In genomic region chr7:2515424-2516193, GRCh38 we compare ENCODE assay signal across 27 cellular contexts. TPM values are rescaled to one million over a fixed set of nuclear protein-coding genes. Genes with fewer than 3 reads are reported as not detected.
DNase-seq lines count a peak whose midpoint lies in the region; TF ChIP-seq lines count a peak whose summit lies in the region.
"Had no signal": no experiment of that assay in that cellular context is flagged by ENCODE, and none has a peak within 500 bp of the region (broad histone marks: within the 10 kb centered on the region; RNA-seq: fewer than 3 reads in every experiment).

No MANE protein-coding gene starts in this region.

- no peak overlapping the region for H3K27ac ChIP-seq in endodermal cell (ENCODE audit: low read depth, low read length)
- H3K27ac ChIP-seq in osteoblast (ENCODE audit: low read depth, low read length): peak overlapping the region; percentile 88
- H3K27ac ChIP-seq in ovary: no peak overlapping the region
- H3K27ac ChIP-seq in hepatocyte: no peak overlapping the region
- H3K27ac ChIP-seq: SK-N-MC, thoracic aorta had no signal

- no peak for TF ChIP-seq CTCF in AG10803 (conservative IDR thresholded peaks at IDR 0.05; ENCODE audit: low read length)
- no peak for TF ChIP-seq CTCF in endodermal cell (conservative IDR thresholded peaks at IDR 0.05)
- no peak for TF ChIP-seq CTCF in osteoblast (IDR thresholded peaks at IDR 0.05; ENCODE audit: extremely low read depth, low read depth, low read length)
- no peak for TF ChIP-seq CTCF in ovary (IDR thresholded peaks at IDR 0.05)
- TF ChIP-seq CTCF in hepatocyte (IDR thresholded peaks at IDR 0.05; ENCODE audit: poor library complexity): no peak

- no peak overlapping the region for H3K4me3 Mint-ChIP-seq in endodermal cell
- H3K4me3 Mint-ChIP-seq: T-helper 17 cell had no signal

- peaks cover 23% of the 10 kb centered on the region for H3K27me3 ChIP-seq in endodermal cell (ENCODE audit: control insufficient read depth, insufficient read depth, low read length, poor library complexity, severe bottlenecking)
- no peaks in the 10 kb centered on the region for H3K27me3 ChIP-seq in osteoblast (ENCODE audit: insufficient read depth, low read length)
- H3K27me3 ChIP-seq in ovary: no peaks in the 10 kb centered on the region
- H3K27me3 ChIP-seq in hepatocyte: peaks cover 14% of the 10 kb centered on the region
- H3K27me3 ChIP-seq: vagina had no signal

- no peak overlapping the region for H3K27ac Mint-ChIP-seq in endodermal cell
- H3K27ac Mint-ChIP-seq: T-helper 17 cell had no signal

- H3K79me2 ChIP-seq in osteoblast (ENCODE audit: insufficient read depth, low read length): peaks cover 6% of the 10 kb centered on the region
- H3K79me2 ChIP-seq in hepatocyte: no peaks in the 10 kb centered on the region

- no peak for TF ChIP-seq POLR2A in ovary (IDR thresholded peaks at IDR 0.05)

- TF ChIP-seq EP300 in ovary (IDR thresholded peaks at IDR 0.05): no peak

- H3K36me3 ChIP-seq in endodermal cell (ENCODE audit: control insufficient read depth, insufficient read depth, low read length) (no peaks in the 10 kb centered on the region), osteoblast (ENCODE audit: insufficient read depth, low read length) (no peaks in the 10 kb centered on the region), ovary (no peaks in the 10 kb centered on the region), hepatocyte (replicated peaks; ENCODE audit: insufficient read depth, low read depth) (no peaks in the 10 kb centered on the region)
- H3K36me3 ChIP-seq: thoracic aorta, vagina had no signal

- H3K9ac ChIP-seq in endodermal cell (ENCODE audit: extremely low read depth, low read length, poor library complexity, severe bottlenecking): no peak overlapping the region

- H3K9me3 ChIP-seq in endodermal cell (ENCODE audit: control insufficient read depth, low read length) (no peaks in the 10 kb centered on the region), osteoblast (ENCODE audit: low read depth, low read length) (no peaks in the 10 kb centered on the region), ovary (no peaks in the 10 kb centered on the region), hepatocyte (ENCODE audit: low read depth) (no peaks in the 10 kb centered on the region)
- H3K9me3 ChIP-seq: thoracic aorta, vagina had no signal

- DNase-seq in AG10803 (ENCODE audit: low read depth): peak; percentile 43
- DNase-seq in H4 (ENCODE audit: low spot score): peak; percentile 71
- peak; percentile 52 for DNase-seq in endodermal cell
- no peak for DNase-seq in osteoblast (ENCODE audit: insufficient read length, low spot score, missing footprints)
- no peak for DNase-seq in ovary
- DNase-seq in superior temporal gyrus (ENCODE audit: extremely low spot score): no peak
- DNase-seq in hepatocyte (ENCODE audit: low spot score): no peak
- no peak for DNase-seq in NCI-H2196 (lab: John Stamatoyannopoulos, UW; ENCODE audit: unreplicated experiment)
- DNase-seq: activated effector memory CD4-positive, alpha-beta T cell treated with anti-CD3 and anti-CD28 coated beads, Interleukin-2, amount 50 U/mL, for 16 hours; CD8-positive, alpha-beta memory T cell; cerebellar nuclear complex; GDM1; glutamatergic neuron; HCEC 1CT; NCI-H1436 treated with DMSO at 0.1 percent for 48 hours; NCI-H2107; NCI-H446 treated with DMSO at 0.1 percent for 48 hours; stimulated activated naive CD8-positive, alpha-beta T cell treated with anti-CD3 and anti-CD28 coated beads, Interleukin-15, Interleukin-2, amounts not matched to agents 100 U/mL and 50 U/mL, for 24 hours; T-helper 17 cell had no signal

- H2AFZ ChIP-seq in osteoblast (ENCODE audit: low read length): peak overlapping the region; percentile 10
- H2AFZ ChIP-seq in hepatocyte: no peak overlapping the region

- peaks cover 15% of the 10 kb centered on the region for H3K4me1 ChIP-seq in endodermal cell (ENCODE audit: control insufficient read depth, insufficient read depth, low read length)
- peaks cover 36% of the 10 kb centered on the region for H3K4me1 ChIP-seq in osteoblast (ENCODE audit: insufficient read depth, low read length)
- peaks cover 5% of the 10 kb centered on the region for H3K4me1 ChIP-seq in ovary (ENCODE audit: insufficient read depth)
- peaks cover 40% of the 10 kb centered on the region for H3K4me1 ChIP-seq in hepatocyte (ENCODE audit: insufficient read depth)

- WGBS in endodermal cell (ENCODE audit: insufficient coverage in 1 of 2, insufficient read length in 1 of 2), 2 experiments: 92 to 97% methylated on average over 4 to 15 of the region's 15 CpGs
- WGBS in ovary, 3 donors: 86 to 90% (median 87%) methylated on average over 14 to 15 of the region's 15 CpGs
- WGBS in hepatocyte (ENCODE audit: low lambda C conversion rate, missing lambda C conversion rate): 87% methylated on average over 14 of the region's 15 CpGs

- no peaks in the 10 kb centered on the region for H3K9me2 ChIP-seq in hepatocyte (replicated peaks; ENCODE audit: insufficient read depth)

- peaks cover 43% of the 10 kb centered on the region for H3K4me1 Mint-ChIP-seq in endodermal cell

- no peaks in the 10 kb centered on the region for H3K36me3 Mint-ChIP-seq in endodermal cell (ENCODE audit: low read depth)

- H3K9me3 Mint-ChIP-seq in endodermal cell: no peaks in the 10 kb centered on the region
- H3K9me3 Mint-ChIP-seq: CD8-positive, alpha-beta memory T cell had no signal

- no peak overlapping the region for H3K4me3 ChIP-seq in AG10803 (ENCODE audit: low read length)
- H3K4me3 ChIP-seq in endodermal cell (ENCODE audit: low read length): no peak overlapping the region
- no peak overlapping the region for H3K4me3 ChIP-seq in osteoblast (ENCODE audit: insufficient read depth, low read length)
- H3K4me3 ChIP-seq in ovary: no peak overlapping the region
- H3K4me3 ChIP-seq in hepatocyte: no peak overlapping the region
- H3K4me3 ChIP-seq: SK-N-MC, thoracic aorta, vagina had no signal

- peaks cover 18% of the 10 kb centered on the region for H3K27me3 Mint-ChIP-seq in endodermal cell (ENCODE audit: insufficient read depth)
- H3K27me3 Mint-ChIP-seq: CD8-positive, alpha-beta memory T cell; T-helper 17 cell had no signal

- H4K20me1 ChIP-seq in osteoblast (ENCODE audit: insufficient read depth, low read length): peaks cover 3% of the 10 kb centered on the region
- H4K20me1 ChIP-seq in hepatocyte (ENCODE audit: insufficient read depth, poor library complexity, severe bottlenecking): peaks cover 3% of the 10 kb centered on the region

- H3K4me2 ChIP-seq in osteoblast (ENCODE audit: insufficient read depth, low read length): no peak overlapping the region
- no peak overlapping the region for H3K4me2 ChIP-seq in hepatocyte

- intact Hi-C loops in ovary (cut with DNase I): no loop called here

RNA-seq across cellular contexts. Expression of gene LFNG, which starts 4.0 kb away (rescaled TPM):
- total RNA-seq in H4 (2014; rRNA removed; shearing (Covaris generic)): 11.0 and 14.7 TPM in 2 replicates
- total RNA-seq in endodermal cell: 10 to 100 TPM; 16.0 to 47.2 TPM
- 54.6 TPM for polyA plus RNA-seq in endodermal cell (2013, experiment 1 of 2)
- 43.4 TPM for polyA plus RNA-seq in endodermal cell (2013, experiment 2 of 2)
- total RNA-seq in osteoblast: 16.2 and 21.0 TPM in 2 replicates
- 1 to 10 TPM in 6 of 7 donors, under 1 TPM in 1; 0.86 to 8.2 (median 3.3) TPM for total RNA-seq in ovary
- polyA plus RNA-seq in ovary: 1 to 10 TPM; 2.3 to 4.1 TPM
- 4.5 and 7.5 TPM in 2 replicates for total RNA-seq in hepatocyte
- polyA plus RNA-seq in hepatocyte: 1.2 and 1.6 TPM in 2 replicates

RNA-seq across cellular contexts. Expression of gene GRIFIN, which starts 39.4 kb away (rescaled TPM):
- not detected in 2 replicates for total RNA-seq in H4 (2014; rRNA removed; shearing (Covaris generic))
- total RNA-seq in endodermal cell (not detected), osteoblast (not detected in 2 replicates), ovary (not detected), hepatocyte (not detected in 2 replicates)
- not detected for polyA plus RNA-seq in endodermal cell (2013, experiment 1 of 2)
- not detected for polyA plus RNA-seq in endodermal cell (2013, experiment 2 of 2)
- polyA plus RNA-seq in ovary (not detected), hepatocyte (not detected in 2 replicates)
- total RNA-seq: CD8-positive, alpha-beta memory T cell; lower leg skin; mononuclear cell; posterior vena cava; T-helper 17 cell; thoracic aorta; vagina had no signal
- polyA plus RNA-seq: CD8-positive, alpha-beta memory T cell; keratinocyte; neural cell had no signal

RNA-seq across cellular contexts. Expression of gene BRAT1, which starts 39.7 kb away (rescaled TPM):
- total RNA-seq in H4 (2014; rRNA removed; shearing (Covaris generic)): 31.7 and 41.5 TPM in 2 replicates
- total RNA-seq in endodermal cell (10 to 100 TPM; 42.1 to 42.7 TPM), osteoblast (23.9 and 28.2 TPM in 2 replicates), ovary (10 to 100 TPM; 26.9 to 33.5 (median 30.2) TPM), hepatocyte (15.7 and 19.2 TPM in 2 replicates)
- polyA plus RNA-seq in endodermal cell (2013, experiment 1 of 2): 46.3 TPM
- polyA plus RNA-seq in endodermal cell (2013, experiment 2 of 2): 42.2 TPM
- polyA plus RNA-seq in ovary (10 to 100 TPM in 1 of 2 donors, 1 to 10 TPM in 1; 1.3 to 39.1 TPM), hepatocyte (37.8 and 45.0 TPM in 2 replicates)

RNA-seq across cellular contexts. Expression of gene IQCE, which starts 43.2 kb away (rescaled TPM):
- total RNA-seq in H4 (2014; rRNA removed; shearing (Covaris generic)): 13.5 and 17.2 TPM in 2 replicates
- total RNA-seq in endodermal cell (10 to 100 TPM; 15.4 to 20.8 TPM), osteoblast (15.3 and 18.8 TPM in 2 replicates), ovary (10 to 100 TPM in 6 of 7 donors, 1 to 10 TPM in 1; 7.2 to 19.2 (median 14.1) TPM), hepatocyte (8.2 and 13.3 TPM in 2 replicates)
- 15.7 TPM for polyA plus RNA-seq in endodermal cell (2013, experiment 1 of 2)
- 13.5 TPM for polyA plus RNA-seq in endodermal cell (2013, experiment 2 of 2)
- polyA plus RNA-seq in ovary (1 to 10 TPM; 4.4 to 6.8 TPM), hepatocyte (10.0 and 11.8 TPM in 2 replicates)

Comparison
In these comparisons a context has a peak if more than half of its experiments do, and no peak if none do; other contexts are left out.
1. DNase-seq: peak in AG10803 (single experiment), H4 (single experiment) and endodermal cell (single experiment); none in osteoblast (single experiment), ovary (0 of 5), superior temporal gyrus (single experiment), hepatocyte (single experiment) and NCI-H2196 (single experiment).